9 cellular contexts compared by ENCODE assay signal in the genomic region with DNA sequence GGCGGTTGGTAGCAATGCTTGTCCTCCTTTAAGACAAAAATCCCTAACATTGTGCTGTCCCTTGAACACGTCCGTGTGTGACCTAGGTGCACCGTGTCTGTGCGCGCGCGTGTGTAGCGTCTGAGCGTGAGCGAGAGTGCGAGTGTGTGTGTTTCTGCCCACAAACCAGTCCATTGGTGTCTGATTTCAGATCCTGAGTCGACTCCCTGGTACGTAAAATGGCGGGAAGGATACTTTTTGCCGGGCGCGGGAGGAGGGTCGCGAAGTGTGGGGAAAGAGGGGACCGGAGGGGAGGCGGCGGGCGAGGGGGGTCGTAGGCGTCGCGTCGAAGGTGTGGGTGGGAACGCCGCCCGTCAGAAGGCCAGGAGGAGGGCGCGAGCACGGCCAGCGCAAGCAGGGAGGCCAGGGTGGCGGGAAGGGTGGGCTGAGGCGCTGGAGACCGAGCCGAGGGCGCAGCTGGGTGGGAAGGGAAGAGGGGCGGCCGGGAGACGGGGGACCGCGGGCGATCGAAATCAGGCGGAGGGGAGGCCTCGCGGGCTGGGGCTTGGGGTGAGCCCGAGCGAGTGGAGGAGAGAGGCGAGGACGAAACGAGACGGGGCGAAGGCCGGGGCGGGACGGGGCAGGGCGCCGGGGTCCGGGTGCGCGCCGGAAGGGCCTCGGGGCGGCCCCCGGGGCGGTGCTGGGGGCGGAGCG. TPM values are rescaled to one million over a fixed set of nuclear protein-coding genes. Genes with fewer than 3 reads are reported as not detected.
DNase-seq lines count a peak whose midpoint lies in the region; ATAC-seq and TF ChIP-seq lines count a peak whose summit lies in the region.
"Had no signal": no experiment of that assay in that cellular context is flagged by ENCODE, and none has a peak within 500 bp of the region (broad histone marks: within the 10 kb centered on the region; RNA-seq: fewer than 3 reads in every experiment).

No MANE protein-coding gene starts in this region.

- TF ChIP-seq POLR2A in IMR-90 (IDR thresholded peaks at IDR 0.05; ENCODE audit: low read depth, low read length): no peak

- no peaks in the 10 kb centered on the region for H3K36me3 ChIP-seq in IMR-90 (ENCODE audit: control insufficient read depth, insufficient read depth, low read length)
- no peaks in the 10 kb centered on the region for H3K36me3 ChIP-seq in neuron (ENCODE audit: insufficient read depth, low read length)

- ATAC-seq in IMR-90 (ENCODE audit: low read depth) (no peak), HG03025 (IDR thresholded peaks at IDR 0.05; ENCODE audit: low FRiP score, unreplicated experiment) (no peak), GM21447 (IDR thresholded peaks at IDR 0.05; ENCODE audit: unreplicated experiment) (no peak)

- peak overlapping the region; percentile 61 for H3K27ac Mint-ChIP-seq in activated naive CD8-positive, alpha-beta T cell treated with anti-CD3 and anti-CD28 coated beads for 36 hours

- H2BK15ac ChIP-seq in IMR-90 (ENCODE audit: low read depth, low read length): no peak overlapping the region

- H4K91ac ChIP-seq in IMR-90 (ENCODE audit: insufficient read depth, low read depth, low read length): no peak overlapping the region

- H4K8ac ChIP-seq in IMR-90 (ENCODE audit: low read depth in 2 of 2, low read length in 2 of 2): no peak overlapping the region

- DNase-seq in DMS79 treated with DMSO at 0.1 percent for 48 hours (lab: John Stamatoyannopoulos, UW) (peak; percentile 48), IMR-90 (no peak), NAMALWA (ENCODE audit: low spot score) (no peak), Kasumi-1 (lab: John Stamatoyannopoulos, UW) (no peak)
- DNase-seq in activated naive CD8-positive, alpha-beta T cell treated with anti-CD3 and anti-CD28 coated beads for 36 hours: no peak

- H3K36me3 Mint-ChIP-seq in activated naive CD8-positive, alpha-beta T cell treated with anti-CD3 and anti-CD28 coated beads for 36 hours: peaks cover 9% of the 10 kb centered on the region

- POLR2A ChIA-PET in IMR-90 (lab: Charles Lee; ENCODE audit: unreplicated experiment): no interaction called here

- H3K4me3 Mint-ChIP-seq in activated naive CD8-positive, alpha-beta T cell treated with anti-CD3 and anti-CD28 coated beads for 36 hours: peak overlapping the region; percentile 80

- no peak for TF ChIP-seq CTCF in IMR-90 (conservative IDR thresholded peaks at IDR 0.05; ENCODE audit: low read depth, low read length)

- CTCF ChIA-PET in IMR-90 (lab: Yijun Ruan, JAX): no interaction called here

- H4K5ac ChIP-seq in IMR-90 (ENCODE audit: low read depth, low read length): no peak overlapping the region

- no peak overlapping the region for H3K4ac ChIP-seq in IMR-90 (ENCODE audit: low read depth, low read length)

- H3K4me3 ChIP-seq in IMR-90 (ENCODE audit: insufficient read depth, low read depth, low read length) (peak overlapping the region; percentile 38), neuron (ENCODE audit: low read length) (no peak overlapping the region)

- TF ChIP-seq RAD21 in IMR-90 (IDR thresholded peaks at IDR 0.05; ENCODE audit: low read length): no peak

- H3K9ac ChIP-seq in IMR-90 (ENCODE audit: low read depth, low read length): no peak overlapping the region

- intact Hi-C loops in IMR-90 (cut with micrococcal nuclease): loop anchor here (10.0 kb wide), 1 partner anchor 485 kb away; no protein-coding TSS in a partner anchor

- peaks cover 19% of the 10 kb centered on the region for H3K4me1 Mint-ChIP-seq in activated naive CD8-positive, alpha-beta T cell treated with anti-CD3 and anti-CD28 coated beads for 36 hours

- H2AK5ac ChIP-seq in IMR-90 (ENCODE audit: low read depth, low read length): no peak overlapping the region

- dilution Hi-C loops in IMR-90 (cut with HindIII; ENCODE audit: low sequenced_read_pairs, unreplicated experiment): no loop called here

- H3K23ac ChIP-seq in IMR-90 (ENCODE audit: low read depth, low read length): no peak overlapping the region

- H3K14ac ChIP-seq in IMR-90 (replicated peaks; ENCODE audit: low read depth, low read length): no peak overlapping the region

- in situ Hi-C loops in IMR-90 (cut with MboI; ENCODE audit: low sequenced_read_pairs): no loop called here

- H2BK5ac ChIP-seq in IMR-90 (ENCODE audit: low read depth, low read length, poor library complexity, severe bottlenecking): no peak overlapping the region

- BruUV-seq in IMR-90 (replicated peaks; lab: Mats Ljungman, UMichigan): no TSS peak

- H2BK20ac ChIP-seq in IMR-90 (ENCODE audit: low read depth, low read length): no peak overlapping the region

- 0 out of 2 replicates have a peak, but pooled peaks cover 5% of the 10 kb centered on the region for H4K20me1 ChIP-seq in IMR-90 (ENCODE audit: insufficient read depth, low read length)

- H3K9me3 Mint-ChIP-seq in activated naive CD8-positive, alpha-beta T cell treated with anti-CD3 and anti-CD28 coated beads for 36 hours: peaks cover 13% of the 10 kb centered on the region

- H3K9me1 ChIP-seq in IMR-90 (ENCODE audit: insufficient read depth, low read length): peaks cover 3% of the 10 kb centered on the region; the same call in 1 of the 2 replicates

- H3K18ac ChIP-seq in IMR-90 (ENCODE audit: low read depth, low read length): no peak overlapping the region

- no peaks in the 10 kb centered on the region for H3K79me1 ChIP-seq in IMR-90 (ENCODE audit: low read depth in 1 of 2, low read length in 2 of 2)

- H3K9me3 ChIP-seq in IMR-90 (ENCODE audit: control insufficient read depth, insufficient read depth, low read length) (peaks cover 14% of the 10 kb centered on the region; the same call in 1 of the 2 replicates), neuron (ENCODE audit: low read length) (no peaks in the 10 kb centered on the region)

- H3K56ac ChIP-seq in IMR-90 (ENCODE audit: extremely low read depth, insufficient read depth, low read length): no peak overlapping the region

- H3K27me3 Mint-ChIP-seq in activated naive CD8-positive, alpha-beta T cell treated with anti-CD3 and anti-CD28 coated beads for 36 hours: peaks cover 92% of the 10 kb centered on the region

- H3K27me3 ChIP-seq in IMR-90 (ENCODE audit: control insufficient read depth, insufficient read depth, low read length) (peaks cover 82% of the 10 kb centered on the region), neuron (ENCODE audit: insufficient read depth, low read length) (peaks cover 95% of the 10 kb centered on the region)

- peaks cover 6% of the 10 kb centered on the region; the same call in 1 of the 2 replicates for H3K4me1 ChIP-seq in IMR-90 (ENCODE audit: control insufficient read depth, insufficient read depth, low read length)
- peaks cover 6% of the 10 kb centered on the region for H3K4me1 ChIP-seq in neuron (ENCODE audit: insufficient read depth, low read length)

- no peak overlapping the region for H2AK9ac ChIP-seq in IMR-90 (replicated peaks; ENCODE audit: low read depth, low read length, poor library complexity)

- peak overlapping the region; percentile 55 for H2AFZ ChIP-seq in IMR-90 (replicated peaks; ENCODE audit: low read length, poor library complexity)
- H2AFZ ChIP-seq in neuron (ENCODE audit: low read depth, low read length): peak overlapping the region; percentile 44

- peak overlapping the region; percentile 10; the same call in 1 of the 2 replicates for H3K4me2 ChIP-seq in IMR-90 (ENCODE audit: low read depth, low read length)

- H3K27ac ChIP-seq in IMR-90 (ENCODE audit: insufficient read depth, low read length): no peak overlapping the region

- H2BK120ac ChIP-seq in IMR-90 (ENCODE audit: low read depth, low read length): no peak overlapping the region

- WGBS in IMR-90 (ENCODE audit: extremely low coverage in 2 of 2, insufficient read length in 1 of 2), 2 experiments: 3% methylated on average over 33 of the region's 73 CpGs; no CpG with 5 or more reads in 1 of the 2 experiments

TF ChIP-seq in IMR-90, 13 proteins besides CTCF, POLR2A, EP300 and RAD21:
- TF ChIP-seq MAZ (IDR thresholded peaks at IDR 0.05; ENCODE audit: borderline replicate concordance, low read depth, low read length) (no peak), RFX5 (IDR thresholded peaks at IDR 0.05; ENCODE audit: low read depth, low read length) (no peak), CHD1 (IDR thresholded peaks at IDR 0.05; ENCODE audit: low read depth, low read length) (no peak), CEBPB (IDR thresholded peaks at IDR 0.05; ENCODE audit: low read depth, low read length) (no peak), MXI1 (IDR thresholded peaks at IDR 0.05; ENCODE audit: borderline replicate concordance, low read depth, low read length) (no peak), FOS (IDR thresholded peaks at IDR 0.05; ENCODE audit: low read depth, low read length) (no peak), RCOR1 (IDR thresholded peaks at IDR 0.05; ENCODE audit: insufficient replicate concordance, low read length) (no peak), MAFK (IDR thresholded peaks at IDR 0.05; ENCODE audit: low read depth, low read length) (no peak), BHLHE40 (IDR thresholded peaks at IDR 0.05; ENCODE audit: low read depth, low read length) (no peak), NFE2L2 (IDR thresholded peaks at IDR 0.05; ENCODE audit: low read depth, low read length) (no peak), SMC3 (IDR thresholded peaks at IDR 0.05; ENCODE audit: low read depth, low read length) (no peak)
- TF ChIP-seq, protein P1, sequence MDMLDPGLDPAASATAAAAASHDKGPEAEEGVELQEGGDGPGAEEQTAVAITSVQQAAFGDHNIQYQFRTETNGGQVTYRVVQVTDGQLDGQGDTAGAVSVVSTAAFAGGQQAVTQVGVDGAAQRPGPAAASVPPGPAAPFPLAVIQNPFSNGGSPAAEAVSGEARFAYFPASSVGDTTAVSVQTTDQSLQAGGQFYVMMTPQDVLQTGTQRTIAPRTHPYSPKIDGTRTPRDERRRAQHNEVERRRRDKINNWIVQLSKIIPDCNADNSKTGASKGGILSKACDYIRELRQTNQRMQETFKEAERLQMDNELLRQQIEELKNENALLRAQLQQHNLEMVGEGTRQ (IDR thresholded peaks at IDR 0.05; ENCODE audit: low read depth, low read length): no peak
- TF ChIP-seq, protein P2, sequence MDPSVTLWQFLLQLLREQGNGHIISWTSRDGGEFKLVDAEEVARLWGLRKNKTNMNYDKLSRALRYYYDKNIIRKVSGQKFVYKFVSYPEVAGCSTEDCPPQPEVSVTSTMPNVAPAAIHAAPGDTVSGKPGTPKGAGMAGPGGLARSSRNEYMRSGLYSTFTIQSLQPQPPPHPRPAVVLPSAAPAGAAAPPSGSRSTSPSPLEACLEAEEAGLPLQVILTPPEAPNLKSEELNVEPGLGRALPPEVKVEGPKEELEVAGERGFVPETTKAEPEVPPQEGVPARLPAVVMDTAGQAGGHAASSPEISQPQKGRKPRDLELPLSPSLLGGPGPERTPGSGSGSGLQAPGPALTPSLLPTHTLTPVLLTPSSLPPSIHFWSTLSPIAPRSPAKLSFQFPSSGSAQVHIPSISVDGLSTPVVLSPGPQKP (IDR thresholded peaks at IDR 0.05; ENCODE audit: borderline replicate concordance, low read depth, low read length): no peak

RNA-seq across cellular contexts. Expression of a gene that starts 8.8 kb away (rescaled TPM):
- not detected in 2 replicates for total RNA-seq in IMR-90 (2012; rRNA removed)
- not detected in 2 replicates for polyA plus RNA-seq in IMR-90 (2012; rRNA removed)
- not detected in 2 replicates for polyA plus RNA-seq in IMR-90 (2012; cell fraction: cytosol; rRNA removed)
- not detected in 2 replicates for polyA plus RNA-seq in IMR-90 (2012; cell fraction: nucleus; rRNA removed; ENCODE audit: low replicate concordance)
- not detected for total RNA-seq in activated naive CD8-positive, alpha-beta T cell treated with anti-CD3 and anti-CD28 coated beads for 36 hours
- polyA plus RNA-seq: keratinocyte had no signal
